Comparison of ENCODE assay signal across 16 cellular contexts in the genomic region with DNA sequence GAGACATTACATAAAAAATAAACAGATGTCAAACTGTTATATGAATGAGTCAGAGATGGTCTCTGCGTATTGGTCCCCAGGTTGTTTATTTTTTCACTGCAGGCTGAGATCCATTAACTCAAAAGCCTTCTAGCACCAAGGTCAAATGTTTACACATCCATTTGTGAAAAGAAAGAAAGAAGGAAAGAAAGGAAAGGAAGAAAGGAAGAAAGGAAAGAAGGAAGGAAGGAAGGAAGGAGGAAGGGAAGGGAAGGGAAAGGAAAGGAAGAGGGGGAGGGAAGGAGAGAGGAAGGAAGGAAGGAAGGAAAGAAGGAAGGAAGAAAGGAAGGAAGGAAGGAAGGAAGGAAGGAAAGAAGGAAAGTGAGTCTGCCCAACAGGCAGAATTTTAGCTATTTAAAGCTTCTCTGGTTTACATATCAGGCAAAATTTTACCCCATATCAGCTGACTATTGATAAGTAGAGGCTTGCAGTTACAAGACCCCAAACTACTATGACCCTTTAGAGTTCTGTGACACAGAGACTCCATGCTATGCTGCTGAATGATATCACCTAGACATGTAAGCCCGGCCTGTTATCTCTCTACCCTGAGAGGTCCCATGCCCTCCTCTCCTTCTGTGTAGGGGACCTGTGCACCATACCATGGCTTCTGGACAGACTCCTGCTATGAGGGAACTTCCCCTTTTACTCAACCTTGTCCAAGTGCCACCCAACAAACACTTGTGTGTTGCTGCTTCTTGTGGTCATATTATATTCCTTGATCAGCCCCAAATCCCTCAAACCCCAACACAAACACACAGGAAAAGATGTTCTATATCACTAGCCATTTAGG. TPM values are rescaled to one million over a fixed set of nuclear protein-coding genes. Genes with fewer than 3 reads are reported as not detected.
DNase-seq lines count a peak whose midpoint lies in the region; ATAC-seq and TF ChIP-seq lines count a peak whose summit lies in the region.
"Had no signal": no experiment of that assay in that cellular context is flagged by ENCODE, and none has a peak within 500 bp of the region (broad histone marks: within the 10 kb centered on the region; RNA-seq: fewer than 3 reads in every experiment).

No MANE protein-coding gene starts in this region.

- no peaks in the 10 kb centered on the region for H3K9me2 ChIP-seq in PC-3 (replicated peaks; ENCODE audit: low read length)

- peak overlapping the region; percentile 42; the same call in 1 of the 2 replicates for H3K4me3 ChIP-seq in PC-3 (ENCODE audit: low read length)
- H3K4me3 ChIP-seq in fibroblast of villous mesenchyme (ENCODE audit: low read depth, low read length): no peak overlapping the region
- H3K4me3 ChIP-seq: GM23338, MG63 had no signal

- no peaks in the 10 kb centered on the region for H4K20me1 ChIP-seq in PC-3 (ENCODE audit: low read length)

- DNase-seq in NCI-H510A treated with DMSO at 0.1 percent for 48 hours (lab: John Stamatoyannopoulos, UW) (peak; percentile 6), NCI-H510A (lab: John Stamatoyannopoulos, UW) (no peak), NCI-H146 treated with DMSO at 0.1 percent for 48 hours (lab: John Stamatoyannopoulos, UW; ENCODE audit: unreplicated experiment) (peak; percentile 29), PC-3 (peak; percentile 31), fibroblast of villous mesenchyme (ENCODE audit: low read depth) (peak; percentile 3)
- no peak for DNase-seq in activated T-helper 1 cell treated with anti-CD3 and anti-CD28 coated beads, Interleukin-12 subunit alpha, Interleukin-12 subunit beta, Interleukin-2, Interleukin-4 antibody, amounts not matched to agents 30 ng/mL and 10 ng/mL and 1 ng/mL, durations not matched to agents 14 hours and 24 hours and 36 hours (ENCODE audit: low spot score)
- DNase-seq: 8988T, Caco-2, KBM-7, NCI-H1930, SW 1271 had no signal

- no peaks in the 10 kb centered on the region for H3K79me2 ChIP-seq in PC-3 (ENCODE audit: low read length)

- CTCF ChIA-PET in PC-3 (lab: Charles Lee): no interaction called here

- H3F3A ChIP-seq in PC-3 (ENCODE audit: low read length, unreplicated experiment): no peaks in the 10 kb centered on the region

- peak overlapping the region; percentile 94 for H3K27ac ChIP-seq in PC-3 (ENCODE audit: low read length)

- H3K27ac Mint-ChIP-seq in activated T-helper 1 cell treated with anti-CD3 and anti-CD28 coated beads, Interleukin-12 subunit alpha, Interleukin-12 subunit beta, Interleukin-2, Interleukin-4 antibody, amounts not matched to agents 30 ng/mL and 10 ng/mL and 1 ng/mL, durations not matched to agents 14 hours and 24 hours and 36 hours: no peak overlapping the region
- H3K27ac Mint-ChIP-seq: CD14-positive monocyte, GM23338 had no signal

- H3K4me1 ChIP-seq in PC-3 (ENCODE audit: insufficient read depth, low read length): peaks cover 47% of the 10 kb centered on the region

- H3K4me2 ChIP-seq in PC-3 (ENCODE audit: low read length): peak overlapping the region; percentile 81
- H3K4me2 ChIP-seq: GM23338 had no signal

- ATAC-seq in PC-3: no peak
- ATAC-seq in GM19455 (IDR thresholded peaks at IDR 0.05; ENCODE audit: unreplicated experiment): no peak
- no peak for ATAC-seq in HG03175 (IDR thresholded peaks at IDR 0.05; ENCODE audit: unreplicated experiment)
- ATAC-seq: GM23338 had no signal

- H3K4me1 Mint-ChIP-seq in activated T-helper 1 cell treated with anti-CD3 and anti-CD28 coated beads, Interleukin-12 subunit alpha, Interleukin-12 subunit beta, Interleukin-2, Interleukin-4 antibody, amounts not matched to agents 30 ng/mL and 10 ng/mL and 1 ng/mL, durations not matched to agents 14 hours and 24 hours and 36 hours (ENCODE audit: low read depth): no peaks in the 10 kb centered on the region
- H3K4me1 Mint-ChIP-seq: CD14-positive monocyte had no signal

- no peak overlapping the region for H2AFZ ChIP-seq in PC-3 (ENCODE audit: low read length)
- H2AFZ ChIP-seq: GM23338 had no signal

- BruUV-seq in PC-3 (replicated peaks; lab: Mats Ljungman, UMichigan): no TSS peak

- peak overlapping the region; percentile 69 for H3K9ac ChIP-seq in PC-3 (ENCODE audit: low read length)

- intact Hi-C loops in PC-3 (cut with micrococcal nuclease): no loop called here
- intact Hi-C loops in activated T-helper 1 cell treated with anti-CD3 and anti-CD28 coated beads, Interleukin-12 subunit alpha, Interleukin-12 subunit beta, Interleukin-2, Interleukin-4 antibody, amounts not matched to agents 30 ng/mL and 10 ng/mL and 1 ng/mL, durations not matched to agents 14 hours and 24 hours and 36 hours (cut with micrococcal nuclease): no loop called here

- H3K9me3 ChIP-seq in PC-3 (ENCODE audit: low read length): no peaks in the 10 kb centered on the region
- H3K9me3 ChIP-seq: Caco-2, MG63 had no signal

- no peak overlapping the region for H3K4me3 Mint-ChIP-seq in activated T-helper 1 cell treated with anti-CD3 and anti-CD28 coated beads, Interleukin-12 subunit alpha, Interleukin-12 subunit beta, Interleukin-2, Interleukin-4 antibody, amounts not matched to agents 30 ng/mL and 10 ng/mL and 1 ng/mL, durations not matched to agents 14 hours and 24 hours and 36 hours
- H3K4me3 Mint-ChIP-seq: CD14-positive monocyte, GM23338 had no signal

- H3K9me3 Mint-ChIP-seq in activated T-helper 1 cell treated with anti-CD3 and anti-CD28 coated beads, Interleukin-12 subunit alpha, Interleukin-12 subunit beta, Interleukin-2, Interleukin-4 antibody, amounts not matched to agents 30 ng/mL and 10 ng/mL and 1 ng/mL, durations not matched to agents 14 hours and 24 hours and 36 hours: no peaks in the 10 kb centered on the region
- H3K9me3 Mint-ChIP-seq: GM23338 had no signal

- no peaks in the 10 kb centered on the region for H3K36me3 ChIP-seq in PC-3 (ENCODE audit: low read depth, low read length)
- H3K36me3 ChIP-seq: MG63 had no signal

- peaks cover 18% of the 10 kb centered on the region for H3K27me3 Mint-ChIP-seq in activated T-helper 1 cell treated with anti-CD3 and anti-CD28 coated beads, Interleukin-12 subunit alpha, Interleukin-12 subunit beta, Interleukin-2, Interleukin-4 antibody, amounts not matched to agents 30 ng/mL and 10 ng/mL and 1 ng/mL, durations not matched to agents 14 hours and 24 hours and 36 hours (ENCODE audit: insufficient read depth)

- H3K36me3 Mint-ChIP-seq in activated T-helper 1 cell treated with anti-CD3 and anti-CD28 coated beads, Interleukin-12 subunit alpha, Interleukin-12 subunit beta, Interleukin-2, Interleukin-4 antibody, amounts not matched to agents 30 ng/mL and 10 ng/mL and 1 ng/mL, durations not matched to agents 14 hours and 24 hours and 36 hours (ENCODE audit: low read depth): no peaks in the 10 kb centered on the region
- H3K36me3 Mint-ChIP-seq: CD14-positive monocyte had no signal

- POLR2A ChIA-PET in PC-3 (lab: Charles Lee; ENCODE audit: unreplicated experiment): no interaction called here

- no peaks in the 10 kb centered on the region for H3K27me3 ChIP-seq in PC-3 (ENCODE audit: low read length)

- no peak for TF ChIP-seq CTCF in PC-3 (conservative IDR thresholded peaks at IDR 0.05; ENCODE audit: low read depth, low read length)
- TF ChIP-seq CTCF in fibroblast of villous mesenchyme (IDR thresholded peaks at IDR 0.05; ENCODE audit: insufficient read depth, low read depth, low read length): no peak

RNA-seq across cellular contexts. Expression of a gene that starts 59.0 kb away (rescaled TPM):
- total RNA-seq in PC-3 (2014; rRNA removed) (not detected in 2 replicates), fibroblast of villous mesenchyme (under 0.01 TPM in 2 replicates)
- not detected in 2 replicates for total RNA-seq in activated T-helper 1 cell treated with anti-CD3 and anti-CD28 coated beads, Interleukin-12 subunit alpha, Interleukin-12 subunit beta, Interleukin-2, Interleukin-4 antibody, amounts not matched to agents 30 ng/mL and 10 ng/mL and 1 ng/mL, durations not matched to agents 14 hours and 24 hours and 36 hours
- total RNA-seq: Caco-2 had no signal

Comparison
In these comparisons a context has a peak if more than half of its experiments do, and no peak if none do; other contexts are left out.
1. DNase-seq: peak in NCI-H510A treated with DMSO at 0.1 percent for 48 hours (single experiment), NCI-H146 treated with DMSO at 0.1 percent for 48 hours (single experiment), PC-3 (single experiment) and fibroblast of villous mesenchyme (single experiment); none in NCI-H510A (single experiment) and activated T-helper 1 cell treated with anti-CD3 and anti-CD28 coated beads, Interleukin-12 subunit alpha, Interleukin-12 subunit beta, Interleukin-2, Interleukin-4 antibody, amounts not matched to agents 30 ng/mL and 10 ng/mL and 1 ng/mL, durations not matched to agents 14 hours and 24 hours and 36 hours (single experiment).